Comparison of ENCODE assay signal across 9 cellular contexts in the genomic region with DNA sequence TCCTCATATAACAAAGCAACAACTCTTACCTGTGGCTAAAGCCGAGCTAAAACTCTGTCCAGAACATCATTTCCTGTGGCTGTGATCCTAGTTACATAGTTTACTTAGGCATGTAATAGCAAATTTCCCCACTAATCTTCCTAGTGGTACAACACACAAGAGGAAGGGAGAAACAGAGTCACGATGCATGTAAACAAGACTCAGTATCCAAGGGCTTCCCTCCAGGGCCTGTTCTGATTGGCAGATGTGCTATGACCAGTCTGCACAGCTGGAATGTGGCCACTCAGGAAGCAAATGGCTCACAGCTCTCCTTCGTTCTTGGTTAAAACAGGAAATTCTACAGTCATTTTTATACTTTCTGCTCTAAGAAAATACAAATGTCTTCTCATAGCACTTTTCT. TPM values are rescaled to one million over a fixed set of nuclear protein-coding genes. Genes with fewer than 3 reads are reported as not detected.
DNase-seq lines count a peak whose midpoint lies in the region; ATAC-seq and TF ChIP-seq lines count a peak whose summit lies in the region.
"Had no signal": no experiment of that assay in that cellular context is flagged by ENCODE, and none has a peak within 500 bp of the region (broad histone marks: within the 10 kb centered on the region; RNA-seq: fewer than 3 reads in every experiment).

No MANE protein-coding gene starts in this region.

- H3K27ac ChIP-seq in ACC112 (ENCODE audit: low read depth, low read length) (peak overlapping the region; percentile 96), foreskin keratinocyte (peak overlapping the region; percentile 31)

- peaks cover 9% of the 10 kb centered on the region; the same call in 1 of the 2 replicates for H3K36me3 ChIP-seq in ACC112 (ENCODE audit: insufficient read depth, low read length)

- H3K4me3 Mint-ChIP-seq in neural crest cell = no peak overlapping the region
- no peak overlapping the region for H3K4me3 Mint-ChIP-seq in T-helper 2 cell treated with Interferon-gamma antibody and Interleukin-4, amounts not matched to agents 5 μg/mL and 100 μg/mL, for 36 hours

- no peaks in the 10 kb centered on the region for H3K27me3 Mint-ChIP-seq in neural crest cell (ENCODE audit: low read depth)
- peaks cover 10% of the 10 kb centered on the region for H3K27me3 Mint-ChIP-seq in T-helper 2 cell treated with Interferon-gamma antibody and Interleukin-4, amounts not matched to agents 5 μg/mL and 100 μg/mL, for 36 hours (ENCODE audit: low read depth)

- H3K4me1 ChIP-seq in ACC112 (ENCODE audit: control insufficient read depth, insufficient read depth, low read length, unreplicated experiment) (peaks cover 10% of the 10 kb centered on the region), foreskin keratinocyte (peaks cover 31% of the 10 kb centered on the region)

- TF ChIP-seq CTCF in foreskin keratinocyte (conservative IDR thresholded peaks at IDR 0.05) (no peak), neural crest cell (conservative IDR thresholded peaks at IDR 0.05) (no peak)

- peaks cover 31% of the 10 kb centered on the region for H3K4me1 Mint-ChIP-seq in neural crest cell
- no peaks in the 10 kb centered on the region for H3K4me1 Mint-ChIP-seq in T-helper 2 cell treated with Interferon-gamma antibody and Interleukin-4, amounts not matched to agents 5 μg/mL and 100 μg/mL, for 36 hours (ENCODE audit: low read depth)

- peak; percentile 63 for ATAC-seq in SK-N-SH treated with all-trans-retinoic acid at 6 μM for 48 hours
- peak; percentile 77 for ATAC-seq in foreskin keratinocyte
- ATAC-seq in HG02763 (IDR thresholded peaks at IDR 0.05; ENCODE audit: unreplicated experiment) = no peak

- peak overlapping the region; percentile 62 for H3K27ac Mint-ChIP-seq in neural crest cell (ENCODE audit: unreplicated experiment)
- H3K27ac Mint-ChIP-seq in T-helper 2 cell treated with Interferon-gamma antibody and Interleukin-4, amounts not matched to agents 5 μg/mL and 100 μg/mL, for 36 hours = no peak overlapping the region

- peaks cover 13% of the 10 kb centered on the region for H3K36me3 Mint-ChIP-seq in neural crest cell (ENCODE audit: low read depth)
- H3K36me3 Mint-ChIP-seq in T-helper 2 cell treated with Interferon-gamma antibody and Interleukin-4, amounts not matched to agents 5 μg/mL and 100 μg/mL, for 36 hours (ENCODE audit: low read depth) = no peaks in the 10 kb centered on the region

- H3K27me3 ChIP-seq in ACC112 (ENCODE audit: insufficient read depth, low read length) (no peaks in the 10 kb centered on the region), foreskin keratinocyte (no peaks in the 10 kb centered on the region)

- no peaks in the 10 kb centered on the region for H3K9me3 Mint-ChIP-seq in neural crest cell
- H3K9me3 Mint-ChIP-seq in T-helper 2 cell treated with Interferon-gamma antibody and Interleukin-4, amounts not matched to agents 5 μg/mL and 100 μg/mL, for 36 hours = no peaks in the 10 kb centered on the region

- H3K79me2 ChIP-seq in ACC112 (ENCODE audit: control insufficient read depth, insufficient read depth, low read length, unreplicated experiment) = peaks cover 32% of the 10 kb centered on the region

- H2AFZ ChIP-seq in ACC112 (ENCODE audit: low read length, unreplicated experiment) = peak overlapping the region; percentile 77

- H3K4me3 ChIP-seq in ACC112 (ENCODE audit: low read depth, low read length) = peak overlapping the region; percentile 86

- DNase-seq in foreskin keratinocyte = peak; percentile 81 to 90
- no peak for DNase-seq in neural crest cell (ENCODE audit: low read depth, low spot score)
- DNase-seq in T-helper 2 cell treated with Interferon-gamma antibody and Interleukin-4, amounts not matched to agents 5 μg/mL and 100 μg/mL, for 36 hours (ENCODE audit: low spot score) = no peak
- DNase-seq in NCI-H2107 treated with DMSO at 0.1 percent for 48 hours (lab: John Stamatoyannopoulos, UW; ENCODE audit: unreplicated experiment) = no peak
- no peak for DNase-seq in NCI-H1092 treated with DMSO at 0.1 percent for 48 hours (lab: John Stamatoyannopoulos, UW)
- DNase-seq: NCI-H1436 treated with DMSO at 0.1 percent for 48 hours had no signal

TF ChIP-seq in SK-N-SH treated with all-trans-retinoic acid at 6 μM for 48 hours, 23 proteins besides CTCF, POLR2A, EP300 and RAD21:
- TF ChIP-seq OSR1 (CRISPR knock-in tag; IDR thresholded peaks at IDR 0.05) (no peak), ZFP3 (CRISPR knock-in tag; IDR thresholded peaks at IDR 0.05) (no peak), ISL1 (CRISPR knock-in tag; IDR thresholded peaks at IDR 0.05) (no peak), PPARA (CRISPR knock-in tag; IDR thresholded peaks at IDR 0.05; ENCODE audit: borderline replicate concordance) (no peak), CSDC2 (CRISPR knock-in tag; IDR thresholded peaks at IDR 0.05) (no peak), TCF4 (CRISPR knock-in tag; IDR thresholded peaks at IDR 0.05; ENCODE audit: borderline replicate concordance) (no peak)
- TF ChIP-seq, protein P1, sequence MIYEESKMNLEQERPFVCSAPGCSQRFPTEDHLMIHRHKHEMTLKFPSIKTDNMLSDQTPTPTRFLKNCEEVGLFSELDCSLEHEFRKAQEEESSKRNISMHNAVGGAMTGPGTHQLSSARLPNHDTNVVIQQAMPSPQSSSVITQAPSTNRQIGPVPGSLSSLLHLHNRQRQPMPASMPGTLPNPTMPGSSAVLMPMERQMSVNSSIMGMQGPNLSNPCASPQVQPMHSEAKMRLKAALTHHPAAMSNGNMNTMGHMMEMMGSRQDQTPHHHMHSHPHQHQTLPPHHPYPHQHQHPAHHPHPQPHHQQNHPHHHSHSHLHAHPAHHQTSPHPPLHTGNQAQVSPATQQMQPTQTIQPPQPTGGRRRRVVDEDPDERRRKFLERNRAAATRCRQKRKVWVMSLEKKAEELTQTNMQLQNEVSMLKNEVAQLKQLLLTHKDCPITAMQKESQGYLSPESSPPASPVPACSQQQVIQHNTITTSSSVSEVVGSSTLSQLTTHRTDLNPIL (CRISPR knock-in tag; IDR thresholded peaks at IDR 0.05; ENCODE audit: low read depth) = no peak
- TF ChIP-seq, protein P2, sequence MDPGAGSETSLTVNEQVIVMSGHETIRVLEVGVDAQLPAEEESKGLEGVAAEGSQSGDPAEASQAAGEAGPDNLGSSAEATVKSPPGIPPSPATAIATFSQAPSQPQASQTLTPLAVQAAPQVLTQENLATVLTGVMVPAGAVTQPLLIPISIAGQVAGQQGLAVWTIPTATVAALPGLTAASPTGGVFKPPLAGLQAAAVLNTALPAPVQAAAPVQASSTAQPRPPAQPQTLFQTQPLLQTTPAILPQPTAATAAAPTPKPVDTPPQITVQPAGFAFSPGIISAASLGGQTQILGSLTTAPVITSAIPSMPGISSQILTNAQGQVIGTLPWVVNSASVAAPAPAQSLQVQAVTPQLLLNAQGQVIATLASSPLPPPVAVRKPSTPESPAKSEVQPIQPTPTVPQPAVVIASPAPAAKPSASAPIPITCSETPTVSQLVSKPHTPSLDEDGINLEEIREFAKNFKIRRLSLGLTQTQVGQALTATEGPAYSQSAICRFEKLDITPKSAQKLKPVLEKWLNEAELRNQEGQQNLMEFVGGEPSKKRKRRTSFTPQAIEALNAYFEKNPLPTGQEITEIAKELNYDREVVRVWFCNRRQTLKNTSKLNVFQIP (CRISPR knock-in tag; IDR thresholded peaks at IDR 0.05; ENCODE audit: borderline replicate concordance, low read depth) = no peak

RNA-seq across cellular contexts. Expression of a gene that starts 49.2 kb away (rescaled TPM):
- total RNA-seq in foreskin keratinocyte (not detected in 2 replicates), neural crest cell (not detected in 2 replicates)
- not detected in 2 replicates for polyA plus RNA-seq in foreskin keratinocyte

Comparison
In these comparisons a context has a peak if more than half of its experiments do, and no peak if none do; other contexts are left out.
1. DNase-seq: peak in foreskin keratinocyte (2 of 2); none in neural crest cell (single experiment), T-helper 2 cell treated with Interferon-gamma antibody and Interleukin-4, amounts not matched to agents 5 μg/mL and 100 μg/mL, for 36 hours (single experiment), NCI-H2107 treated with DMSO at 0.1 percent for 48 hours (single experiment) and NCI-H1092 treated with DMSO at 0.1 percent for 48 hours (single experiment).